In genomic region chr7:101554584-101555268, GRCh38 we compare ENCODE assay signal across 21 cellular contexts.
"Had no signal": no experiment of that assay in that cellular context is flagged by ENCODE, and none has a peak within 500 bp of the region (broad histone marks: within the 10 kb centered on the region; RNA-seq: fewer than 3 reads in every experiment).

No MANE protein-coding gene starts in this region.

- H3K4me3 ChIP-seq: adrenal gland, cardiac muscle cell, esophagus squamous epithelium, right atrium auricular region, tibial artery had no signal

- H3K27ac ChIP-seq: adrenal gland, cardiac muscle cell, esophagus squamous epithelium, right atrium auricular region, tibial artery had no signal

- H3K4me1 Mint-ChIP-seq: activated CD4-positive, alpha-beta T cell treated with anti-CD3 and anti-CD28 coated beads, Interleukin-2, amount 10 ng/mL, durations not matched to agents 24 days and 14 days; natural killer cell; stimulated activated memory B cell treated with anti-CD40 and anti-IgM and Interleukin-4, amounts not matched to agents 10 μg/mL and 1 μg/mL and 100 μg/mL, for 72 hours had no signal

- FAIRE-seq: colon, endothelial cell of umbilical vein, TTC549 had no signal

- H3K9me3 Mint-ChIP-seq: activated CD4-positive, alpha-beta T cell treated with anti-CD3 and anti-CD28 coated beads, Interleukin-2, amount 10 ng/mL, durations not matched to agents 24 days and 14 days; natural killer cell had no signal

- DNase-seq: activated CD4-positive, alpha-beta T cell treated with anti-CD3 and anti-CD28 coated beads, Interleukin-2, amount 10 ng/mL, durations not matched to agents 24 days and 14 days; activated CD4-positive, CD25-positive, alpha-beta regulatory T cell; activated CD8-positive, alpha-beta T cell treated with anti-CD3 and anti-CD28 coated beads, Interleukin-2, amount 10 ng/mL, durations not matched to agents 7 days and 5 days; activated naive CD4-positive, alpha-beta T cell treated with Interleukin-2 at 50 U/mL for 16 hours; effector CD4-positive, alpha-beta T cell; esophagus squamous epithelium; hypothalamus; kidney glomerular epithelial cell; mesenchymal stem cell; natural killer cell; nucleus accumbens; stimulated activated CD4-positive, alpha-beta T cell treated with anti-CD3 and anti-CD28 coated beads, Interleukin-2, amount 100 ng/mL, for 48 hours had no signal

- H3K36me3 ChIP-seq: adrenal gland, cardiac muscle cell, esophagus squamous epithelium, right atrium auricular region, tibial artery had no signal

- ATAC-seq: activated CD8-positive, alpha-beta T cell treated with anti-CD3 and anti-CD28 coated beads, Interleukin-2, amount 10 ng/mL, durations not matched to agents 7 days and 5 days; natural killer cell; stimulated activated memory B cell treated with anti-CD40 and anti-IgM and Interleukin-4, amounts not matched to agents 10 μg/mL and 1 μg/mL and 100 μg/mL, for 72 hours had no signal

- H3K4me1 ChIP-seq: adrenal gland, esophagus squamous epithelium, right atrium auricular region, tibial artery had no signal

- H3K27me3 ChIP-seq: adrenal gland, cardiac muscle cell, right atrium auricular region had no signal

- H3K4me3 Mint-ChIP-seq: activated CD4-positive, alpha-beta T cell treated with anti-CD3 and anti-CD28 coated beads, Interleukin-2, amount 10 ng/mL, durations not matched to agents 24 days and 14 days; activated CD8-positive, alpha-beta T cell treated with anti-CD3 and anti-CD28 coated beads, Interleukin-2, amount 10 ng/mL, durations not matched to agents 7 days and 5 days; natural killer cell; stimulated activated memory B cell treated with anti-CD40 and anti-IgM and Interleukin-4, amounts not matched to agents 10 μg/mL and 1 μg/mL and 100 μg/mL, for 72 hours had no signal

- H3K27ac Mint-ChIP-seq: activated CD4-positive, alpha-beta T cell treated with anti-CD3 and anti-CD28 coated beads, Interleukin-2, amount 10 ng/mL, durations not matched to agents 24 days and 14 days; activated CD8-positive, alpha-beta T cell treated with anti-CD3 and anti-CD28 coated beads, Interleukin-2, amount 10 ng/mL, durations not matched to agents 7 days and 5 days; natural killer cell; progenitor cell of endocrine pancreas; stimulated activated memory B cell treated with anti-CD40 and anti-IgM and Interleukin-4, amounts not matched to agents 10 μg/mL and 1 μg/mL and 100 μg/mL, for 72 hours had no signal

- H3K36me3 Mint-ChIP-seq: natural killer cell; stimulated activated memory B cell treated with anti-CD40 and anti-IgM and Interleukin-4, amounts not matched to agents 10 μg/mL and 1 μg/mL and 100 μg/mL, for 72 hours had no signal

- H3K27me3 Mint-ChIP-seq: activated CD4-positive, alpha-beta T cell treated with anti-CD3 and anti-CD28 coated beads, Interleukin-2, amount 10 ng/mL, durations not matched to agents 24 days and 14 days; progenitor cell of endocrine pancreas had no signal

- H3K9me3 ChIP-seq: adrenal gland, esophagus squamous epithelium, right atrium auricular region, tibial artery had no signal
